ENCODE assay signal across 8 cellular contexts in the genomic region with DNA sequence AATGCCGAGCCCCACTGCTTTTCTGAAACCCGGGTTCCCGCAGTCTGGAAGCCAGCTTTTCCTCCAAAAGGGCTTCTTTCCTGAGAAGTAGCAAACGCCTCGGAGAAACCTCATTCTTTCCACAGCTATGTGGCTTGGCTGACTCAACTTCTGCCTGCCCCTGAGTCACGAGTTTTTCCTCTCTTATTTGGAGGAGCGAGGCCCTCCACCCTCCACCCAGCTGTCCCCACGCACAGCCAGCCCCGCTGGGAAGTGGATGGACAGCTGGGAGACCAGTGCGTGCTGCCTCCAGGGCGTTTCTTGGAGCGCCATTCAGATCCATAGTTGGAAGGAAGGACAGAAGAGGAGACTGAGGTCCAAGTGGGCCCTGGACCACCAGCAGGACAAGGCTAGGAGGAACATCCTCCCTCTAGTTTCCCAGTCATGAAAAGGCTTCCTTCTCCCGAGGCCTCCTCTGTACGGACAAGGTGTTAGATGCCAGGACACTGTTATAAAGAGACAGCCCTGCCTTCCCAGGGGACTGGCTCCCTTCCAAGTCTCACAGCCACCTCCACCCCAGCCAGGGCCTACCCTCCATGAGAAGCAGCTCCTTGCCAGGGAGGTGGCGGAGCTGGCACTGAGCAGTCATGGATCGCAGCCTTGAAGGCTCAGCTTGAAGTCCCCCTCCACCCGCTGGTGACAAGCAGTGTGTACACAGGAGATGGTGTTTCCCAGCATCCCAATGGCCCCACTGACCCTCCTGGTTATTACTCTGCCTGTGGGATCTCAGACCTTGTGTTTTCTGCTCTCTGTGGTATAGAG. TPM values are rescaled to one million over a fixed set of nuclear protein-coding genes. Genes with fewer than 3 reads are reported as not detected.
DNase-seq lines count a peak whose midpoint lies in the region; FAIRE-seq and TF ChIP-seq lines count a peak whose summit lies in the region.

No MANE protein-coding gene starts in this region.

- no peak overlapping the region for H3K56ac ChIP-seq in mesendoderm (ENCODE audit: low read length)

- dilution Hi-C loops in mammary epithelial cell (cut with HindIII; ENCODE audit: low sequenced_read_pairs), result no loop called here

- H3K27me3 ChIP-seq in BJ (ENCODE audit: control insufficient read depth, insufficient read depth, low read length), result no peaks in the 10 kb centered on the region
- no peaks in the 10 kb centered on the region for H3K27me3 ChIP-seq in mammary epithelial cell (ENCODE audit: insufficient read depth, low read length)
- no peaks in the 10 kb centered on the region for H3K27me3 ChIP-seq in mesendoderm (ENCODE audit: insufficient read depth, low read length, poor library complexity)
- no peaks in the 10 kb centered on the region for H3K27me3 ChIP-seq in HAP-1 (ENCODE audit: low read depth)

- peak overlapping the region; percentile 82 for H3K27ac ChIP-seq in mammary epithelial cell (ENCODE audit: insufficient read depth, low read depth, low read length)
- H3K27ac ChIP-seq in mesendoderm (ENCODE audit: low read depth, low read length), result no peak overlapping the region

- H3K4me1 ChIP-seq in mammary epithelial cell (ENCODE audit: insufficient read depth, low read length) (peaks cover 41% of the 10 kb centered on the region), mesendoderm (ENCODE audit: control insufficient read depth, low read depth, low read length) (peaks cover 7% of the 10 kb centered on the region), HAP-1 (peaks cover 6% of the 10 kb centered on the region)

- H3K9me3 ChIP-seq in mammary epithelial cell (replicated peaks; ENCODE audit: insufficient read depth, low read length), result no peaks in the 10 kb centered on the region
- no peaks in the 10 kb centered on the region for H3K9me3 ChIP-seq in HAP-1

- no peak overlapping the region for H3K4ac ChIP-seq in mesendoderm (ENCODE audit: low read depth, low read length)

- no peak overlapping the region for H2BK120ac ChIP-seq in mesendoderm (ENCODE audit: low read depth, low read length)

- CTCF ChIA-PET in BJ (lab: Yijun Ruan, JAX) (interaction anchor here (0.6 to 10.1 kb wide), 9 partner anchors 15 to 1009 kb away, joined by 3 to 62 read pairs (median 5); a partner anchor contains a TSS), mammary epithelial cell (lab: Charles Lee; ENCODE audit: low non-redundant PET) (interaction anchor here (0.6 kb wide), 1 partner anchor 17 kb away, joined by 3 read pairs; no protein-coding TSS in a partner anchor)

- no peaks in the 10 kb centered on the region for H3K79me1 ChIP-seq in mesendoderm (ENCODE audit: low read length)

- H3K36me3 ChIP-seq in BJ (ENCODE audit: control insufficient read depth, insufficient read depth, low read length) (no peaks in the 10 kb centered on the region; the same call in 1 of the 2 replicates), mammary epithelial cell (ENCODE audit: insufficient read depth, low read length) (no peaks in the 10 kb centered on the region), mesendoderm (ENCODE audit: control insufficient read depth, insufficient read depth, low read length) (no peaks in the 10 kb centered on the region), HAP-1 (replicated peaks) (no peaks in the 10 kb centered on the region)

- no peak overlapping the region for H2BK15ac ChIP-seq in mesendoderm (replicated peaks; ENCODE audit: low read depth)

- H3K9ac ChIP-seq in mammary epithelial cell (ENCODE audit: insufficient read depth, low read length) (peak overlapping the region; percentile 60), mesendoderm (ENCODE audit: low read length) (no peak overlapping the region)

- intact Hi-C loops in mammary epithelial cell (cut with micrococcal nuclease), result no loop called here

- H2BK5ac ChIP-seq in mesendoderm (ENCODE audit: low read length), result no peak overlapping the region

- TSS peak; percentile 45 for BruUV-seq in mammary epithelial cell (replicated peaks; lab: Mats Ljungman, UMichigan)

- H3K18ac ChIP-seq in mesendoderm (ENCODE audit: low read length), result no peak overlapping the region

- POLR2A ChIA-PET in BJ (lab: Charles Lee), result interaction anchor here (0.8 kb wide), 1 partner anchor 15 kb away, joined by 4 read pairs; no protein-coding TSS in a partner anchor

- peaks cover 32% of the 10 kb centered on the region for H3K79me2 ChIP-seq in mammary epithelial cell (ENCODE audit: insufficient read depth, low read length)
- H3K79me2 ChIP-seq in mesendoderm (ENCODE audit: control insufficient read depth, insufficient read depth, low read length), result no peaks in the 10 kb centered on the region

- 19% methylated on average over 8 of the region's 17 CpGs for WGBS in mammary epithelial cell (ENCODE audit: low coverage, missing lambda C conversion rate)
- WGBS in mesendoderm (ENCODE audit: extremely low coverage, insufficient coverage, low lambda C conversion rate), result no CpG with 5 or more reads among the region's 17 CpGs

- TF ChIP-seq CTCF in BJ (IDR thresholded peaks at IDR 0.05; ENCODE audit: insufficient read depth, low read depth, low read length) (no peak), mammary epithelial cell (conservative IDR thresholded peaks at IDR 0.05 in 1 of 2, IDR thresholded peaks at IDR 0.05 in 1 of 2; ENCODE audit: extremely low read depth in 1 of 2, insufficient read depth in 1 of 2, low read depth in 1 of 2, low read length in 2 of 2) (no peak)

- in situ Hi-C loops in mammary epithelial cell (cut with MboI; ENCODE audit: low sequenced_read_pairs in 2 of 2), result loop anchor here in 1 of 2 donors (5.0 kb wide), 1 partner anchor 46 kb away; no protein-coding TSS in a partner anchor
- in situ Hi-C loops in HAP-1 (cut with MboI; ENCODE audit: low sequenced_read_pairs), result no loop called here

- H4K8ac ChIP-seq in mesendoderm (ENCODE audit: low read depth, low read length), result no peak overlapping the region

- peak; percentile 97 for FAIRE-seq in urothelium cell line (lab: Jason Lieb, UNC)

- peak overlapping the region; percentile 98 for H3K4me2 ChIP-seq in mammary epithelial cell (ENCODE audit: insufficient read depth, low read depth, low read length)
- no peak overlapping the region for H3K4me2 ChIP-seq in mesendoderm (ENCODE audit: low read length)

- no peaks in the 10 kb centered on the region for H4K20me1 ChIP-seq in mammary epithelial cell (ENCODE audit: insufficient read depth, low read length)

- peak; percentile 81 for DNase-seq in BJ (ENCODE audit: low read depth)
- DNase-seq in MV-4-11 (lab: John Stamatoyannopoulos, UW), result peak; percentile 70
- DNase-seq in mammary epithelial cell, result peak; percentile 82
- DNase-seq in mesendoderm, result peak; percentile 23
- peak; percentile 89 for DNase-seq in urothelium cell line (ENCODE audit: low spot score)
- DNase-seq in putamen (ENCODE audit: low spot score), result no peak
- no peak for DNase-seq in NCI-H748 (lab: John Stamatoyannopoulos, UW; ENCODE audit: unreplicated experiment)
- no peak for DNase-seq in HAP-1 (ENCODE audit: low spot score in 2 of 2)

- H3K23ac ChIP-seq in mesendoderm (ENCODE audit: low read length), result no peak overlapping the region

- H2AFZ ChIP-seq in mammary epithelial cell (ENCODE audit: low read depth, low read length), result peak overlapping the region; percentile 76

- H4K5ac ChIP-seq in mesendoderm (ENCODE audit: low read length), result no peak overlapping the region

- H3K4me3 ChIP-seq in BJ (ENCODE audit: low read depth, low read length), result peak overlapping the region; percentile 18
- H3K4me3 ChIP-seq in mammary epithelial cell (replicated peaks in 1 of 3; ENCODE audit: insufficient read depth in 1 of 3, low read depth in 2 of 3, low read length in 3 of 3), result peak overlapping the region in 2 of 3 experiments; percentile 23 to 25
- no peak overlapping the region for H3K4me3 ChIP-seq in mesendoderm (ENCODE audit: low read length)
- H3K4me3 ChIP-seq in HAP-1, result no peak overlapping the region

- H2AK5ac ChIP-seq in mesendoderm (ENCODE audit: low read length), result no peak overlapping the region

RNA-seq across cellular contexts. Expression of a gene that starts 2.5 kb away (rescaled TPM):
- polyA plus RNA-seq in BJ (2011; rRNA removed), result 5.3 and 8.7 TPM in 2 replicates
- polyA minus RNA-seq in BJ (2011; rRNA and poly(A)+ RNA removed), result 4.6 and 10.1 TPM in 2 replicates
- 10 to 100 TPM; 20.6 to 31.2 TPM for total RNA-seq in mammary epithelial cell
- polyA plus RNA-seq in mammary epithelial cell, result 12.2 TPM
- 8.7 TPM for polyA minus RNA-seq in mammary epithelial cell
- 3.0 TPM for polyA plus RNA-seq in mesendoderm (2013, experiment 1 of 2)
- 3.7 TPM for polyA plus RNA-seq in mesendoderm (2013, experiment 2 of 2)

RNA-seq across cellular contexts. Expression of a gene that starts 52.3 kb away (rescaled TPM):
- polyA plus RNA-seq in BJ (2011; rRNA removed), result 21.8 and 33.9 TPM in 2 replicates
- polyA minus RNA-seq in BJ (2011; rRNA and poly(A)+ RNA removed), result 9.7 and 12.2 TPM in 2 replicates
- 10 to 100 TPM; 19.6 to 24.5 TPM for total RNA-seq in mammary epithelial cell
- polyA plus RNA-seq in mammary epithelial cell, result 10.5 TPM
- 11.8 TPM for polyA minus RNA-seq in mammary epithelial cell
- 10.9 TPM for polyA plus RNA-seq in mesendoderm (2013, experiment 1 of 2)
- polyA plus RNA-seq in mesendoderm (2013, experiment 2 of 2), result 10.9 TPM

RNA-seq across cellular contexts. Expression of a gene that starts 56.7 kb away (rescaled TPM):
- polyA plus RNA-seq in BJ (2011; rRNA removed) (55.3 and 81.4 TPM in 2 replicates), mammary epithelial cell (90.0 TPM)
- polyA minus RNA-seq in BJ (2011; rRNA and poly(A)+ RNA removed), result 27.4 and 37.7 TPM in 2 replicates
- total RNA-seq in mammary epithelial cell, result 10 to 100 TPM; 55.5 to 58.3 TPM
- 46.4 TPM for polyA minus RNA-seq in mammary epithelial cell
- 64.2 TPM for polyA plus RNA-seq in mesendoderm (2013, experiment 1 of 2)
- polyA plus RNA-seq in mesendoderm (2013, experiment 2 of 2), result 63.7 TPM

Comparison
In these comparisons a context has a peak if more than half of its experiments do, and no peak if none do; other contexts are left out.
1. DNase-seq: peak in BJ (single experiment), MV-4-11 (single experiment), mammary epithelial cell (single experiment), mesendoderm (single experiment) and urothelium cell line (single experiment); none in putamen (single experiment), NCI-H748 (single experiment) and HAP-1 (0 of 2).
2. H3K4me3 ChIP-seq: peak in BJ (single experiment) and mammary epithelial cell (2 of 3); none in mesendoderm (single experiment) and HAP-1 (single experiment).